In genomic region chr1:73162576-73162975, GRCh38 we compare ENCODE assay signal across 19 cellular contexts.
DNase-seq lines count a peak whose midpoint lies in the region; ATAC-seq and TF ChIP-seq lines count a peak whose summit lies in the region.
"Had no signal": no experiment of that assay in that cellular context is flagged by ENCODE, and none has a peak within 500 bp of the region (broad histone marks: within the 10 kb centered on the region; RNA-seq: fewer than 3 reads in every experiment).

No MANE protein-coding gene starts in this region.

- no peaks in the 10 kb centered on the region for H3K9me3 Mint-ChIP-seq in MCF 10A (ENCODE audit: unreplicated experiment)

- no TSS peak for BruUV-seq in MCF 10A (replicated peaks; lab: Mats Ljungman, UMichigan)

- POLR2A ChIA-PET in MCF 10A (lab: Yijun Ruan, JAX), result no interaction called here

- CTCF ChIA-PET in MCF 10A (lab: Yijun Ruan, JAX), result no interaction called here

- no peak overlapping the region for H3K9ac ChIP-seq in adipocyte (ENCODE audit: low read length)

- no peaks in the 10 kb centered on the region for H3K27me3 ChIP-seq in breast epithelium
- no peaks in the 10 kb centered on the region for H3K27me3 ChIP-seq in adipocyte (replicated peaks; ENCODE audit: control insufficient read depth, insufficient read depth, low read length)
- H3K27me3 ChIP-seq in dorsolateral prefrontal cortex, result no peaks in the 10 kb centered on the region
- H3K27me3 ChIP-seq: MG63 had no signal

- H3K4me3 ChIP-seq in breast epithelium (no peak overlapping the region), adipocyte (ENCODE audit: low read length) (no peak overlapping the region), dorsolateral prefrontal cortex (no peak overlapping the region)
- H3K4me3 ChIP-seq: GM12878, K562, MG63 had no signal

- intact Hi-C loops in MCF 10A (cut with micrococcal nuclease) (no loop called here), breast epithelium (cut with DNase I; ENCODE audit: low total_unique reads) (no loop called here), dorsolateral prefrontal cortex (cut with DNase I) (no loop called here), Right ventricle myocardium inferior (cut with DNase I) (no loop called here)

- no peaks in the 10 kb centered on the region for H3K4me1 ChIP-seq in breast epithelium
- peaks cover 3% of the 10 kb centered on the region for H3K4me1 ChIP-seq in adipocyte (ENCODE audit: control insufficient read depth, insufficient read depth, low read length)
- H3K4me1 ChIP-seq: Caco-2 had no signal

- H3K4me1 Mint-ChIP-seq in MCF 10A (ENCODE audit: insufficient read depth, unreplicated experiment), result no peaks in the 10 kb centered on the region

- no peaks in the 10 kb centered on the region for H3K9me3 ChIP-seq in breast epithelium
- H3K9me3 ChIP-seq in adipocyte (ENCODE audit: control insufficient read depth, low read length), result peaks cover 2% of the 10 kb centered on the region
- H3K9me3 ChIP-seq: Caco-2, MG63 had no signal

- H3K27ac ChIP-seq in breast epithelium (no peak overlapping the region), dorsolateral prefrontal cortex (no peak overlapping the region)
- H3K27ac ChIP-seq: C4-2B had no signal

- ATAC-seq in HG03135 (IDR thresholded peaks at IDR 0.05; ENCODE audit: unreplicated experiment), result no peak
- ATAC-seq in GM21786 (IDR thresholded peaks at IDR 0.05; ENCODE audit: unreplicated experiment), result no peak
- ATAC-seq in Right ventricle myocardium inferior, result no peak
- ATAC-seq: GM12878, HCT116, K562 had no signal

- no peak overlapping the region for H3K27ac Mint-ChIP-seq in MCF 10A (ENCODE audit: low read depth, unreplicated experiment)

- no peak overlapping the region for H3K4me3 Mint-ChIP-seq in MCF 10A (ENCODE audit: unreplicated experiment)

- no peaks in the 10 kb centered on the region for H3K27me3 Mint-ChIP-seq in MCF 10A (ENCODE audit: insufficient read depth, unreplicated experiment)

- TF ChIP-seq CTCF in MCF 10A (IDR thresholded peaks at IDR 0.05; ENCODE audit: unreplicated experiment) (no peak), breast epithelium (IDR thresholded peaks at IDR 0.05) (no peak), dorsolateral prefrontal cortex (IDR thresholded peaks at IDR 0.05 in 54 of 56, conservative IDR thresholded peaks at IDR 0.05 in 2 of 56; ENCODE audit: low read depth in 1 of 56, partially characterized antibody in 56 of 56) (no peak)

- DNase-seq in MCF 10A (ENCODE audit: unreplicated experiment) (peak; percentile 24), breast epithelium (ENCODE audit: low spot score in 2 of 2) (no peak), adipocyte (ENCODE audit: low read depth) (peak; percentile 14), foreskin melanocyte (peak; percentile 7), dorsolateral prefrontal cortex (no peak), Right ventricle myocardium inferior (ENCODE audit: missing footprints) (no peak)
- DNase-seq: 8988T, Caco-2, MG63, NCI-H1105 treated with DMSO at 0.1 percent for 48 hours, NCI-H187 treated with DMSO at 0.1 percent for 48 hours, NCI-H510A, SIG-M5 had no signal

- H3K36me3 ChIP-seq in breast epithelium (no peaks in the 10 kb centered on the region), adipocyte (ENCODE audit: control insufficient read depth, insufficient read depth, low read length, severe bottlenecking) (no peaks in the 10 kb centered on the region)
- H3K36me3 ChIP-seq: MG63 had no signal

- no peak for TF ChIP-seq POLR2A in breast epithelium (IDR thresholded peaks at IDR 0.05)

- no peaks in the 10 kb centered on the region for H3K36me3 Mint-ChIP-seq in MCF 10A (ENCODE audit: insufficient read depth, unreplicated experiment)

Comparison
In these comparisons a context has a peak if more than half of its experiments do, and no peak if none do; other contexts are left out.
1. DNase-seq: peak in MCF 10A (single experiment), adipocyte (single experiment) and foreskin melanocyte (single experiment); none in breast epithelium (0 of 2), dorsolateral prefrontal cortex (0 of 10) and Right ventricle myocardium inferior (single experiment).